ENCODE assay signal across 1 cellular context in the genomic region with DNA sequence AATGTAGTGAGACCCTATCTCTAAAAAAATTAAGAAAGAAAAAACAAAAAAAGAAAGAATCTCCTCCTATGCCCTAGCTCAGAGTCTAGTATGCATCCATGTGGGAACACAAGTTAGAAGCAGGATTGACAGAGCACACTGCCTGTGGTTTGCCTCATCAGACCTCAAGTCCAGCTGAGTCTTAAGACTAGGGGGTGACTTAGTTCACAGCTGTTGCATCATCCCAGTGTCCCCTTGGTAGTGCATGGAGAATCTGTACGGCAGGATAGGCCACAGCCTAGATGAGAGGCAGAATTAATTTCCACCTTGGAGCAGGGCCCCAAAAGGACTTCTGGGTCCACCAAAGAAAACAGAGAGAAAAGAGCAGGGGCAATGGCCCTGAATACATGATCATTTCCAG.
A peak's percentile ranks its signal among the peaks of the same experiment; 100 is the strongest.
TF ChIP-seq lines count a peak whose summit lies in the region.

No MANE protein-coding gene starts in this region.

TF ChIP-seq in K562, 482 proteins besides CTCF, POLR2A, EP300 and RAD21 (continued from another document and continues in another):
- TF ChIP-seq, protein P1, sequence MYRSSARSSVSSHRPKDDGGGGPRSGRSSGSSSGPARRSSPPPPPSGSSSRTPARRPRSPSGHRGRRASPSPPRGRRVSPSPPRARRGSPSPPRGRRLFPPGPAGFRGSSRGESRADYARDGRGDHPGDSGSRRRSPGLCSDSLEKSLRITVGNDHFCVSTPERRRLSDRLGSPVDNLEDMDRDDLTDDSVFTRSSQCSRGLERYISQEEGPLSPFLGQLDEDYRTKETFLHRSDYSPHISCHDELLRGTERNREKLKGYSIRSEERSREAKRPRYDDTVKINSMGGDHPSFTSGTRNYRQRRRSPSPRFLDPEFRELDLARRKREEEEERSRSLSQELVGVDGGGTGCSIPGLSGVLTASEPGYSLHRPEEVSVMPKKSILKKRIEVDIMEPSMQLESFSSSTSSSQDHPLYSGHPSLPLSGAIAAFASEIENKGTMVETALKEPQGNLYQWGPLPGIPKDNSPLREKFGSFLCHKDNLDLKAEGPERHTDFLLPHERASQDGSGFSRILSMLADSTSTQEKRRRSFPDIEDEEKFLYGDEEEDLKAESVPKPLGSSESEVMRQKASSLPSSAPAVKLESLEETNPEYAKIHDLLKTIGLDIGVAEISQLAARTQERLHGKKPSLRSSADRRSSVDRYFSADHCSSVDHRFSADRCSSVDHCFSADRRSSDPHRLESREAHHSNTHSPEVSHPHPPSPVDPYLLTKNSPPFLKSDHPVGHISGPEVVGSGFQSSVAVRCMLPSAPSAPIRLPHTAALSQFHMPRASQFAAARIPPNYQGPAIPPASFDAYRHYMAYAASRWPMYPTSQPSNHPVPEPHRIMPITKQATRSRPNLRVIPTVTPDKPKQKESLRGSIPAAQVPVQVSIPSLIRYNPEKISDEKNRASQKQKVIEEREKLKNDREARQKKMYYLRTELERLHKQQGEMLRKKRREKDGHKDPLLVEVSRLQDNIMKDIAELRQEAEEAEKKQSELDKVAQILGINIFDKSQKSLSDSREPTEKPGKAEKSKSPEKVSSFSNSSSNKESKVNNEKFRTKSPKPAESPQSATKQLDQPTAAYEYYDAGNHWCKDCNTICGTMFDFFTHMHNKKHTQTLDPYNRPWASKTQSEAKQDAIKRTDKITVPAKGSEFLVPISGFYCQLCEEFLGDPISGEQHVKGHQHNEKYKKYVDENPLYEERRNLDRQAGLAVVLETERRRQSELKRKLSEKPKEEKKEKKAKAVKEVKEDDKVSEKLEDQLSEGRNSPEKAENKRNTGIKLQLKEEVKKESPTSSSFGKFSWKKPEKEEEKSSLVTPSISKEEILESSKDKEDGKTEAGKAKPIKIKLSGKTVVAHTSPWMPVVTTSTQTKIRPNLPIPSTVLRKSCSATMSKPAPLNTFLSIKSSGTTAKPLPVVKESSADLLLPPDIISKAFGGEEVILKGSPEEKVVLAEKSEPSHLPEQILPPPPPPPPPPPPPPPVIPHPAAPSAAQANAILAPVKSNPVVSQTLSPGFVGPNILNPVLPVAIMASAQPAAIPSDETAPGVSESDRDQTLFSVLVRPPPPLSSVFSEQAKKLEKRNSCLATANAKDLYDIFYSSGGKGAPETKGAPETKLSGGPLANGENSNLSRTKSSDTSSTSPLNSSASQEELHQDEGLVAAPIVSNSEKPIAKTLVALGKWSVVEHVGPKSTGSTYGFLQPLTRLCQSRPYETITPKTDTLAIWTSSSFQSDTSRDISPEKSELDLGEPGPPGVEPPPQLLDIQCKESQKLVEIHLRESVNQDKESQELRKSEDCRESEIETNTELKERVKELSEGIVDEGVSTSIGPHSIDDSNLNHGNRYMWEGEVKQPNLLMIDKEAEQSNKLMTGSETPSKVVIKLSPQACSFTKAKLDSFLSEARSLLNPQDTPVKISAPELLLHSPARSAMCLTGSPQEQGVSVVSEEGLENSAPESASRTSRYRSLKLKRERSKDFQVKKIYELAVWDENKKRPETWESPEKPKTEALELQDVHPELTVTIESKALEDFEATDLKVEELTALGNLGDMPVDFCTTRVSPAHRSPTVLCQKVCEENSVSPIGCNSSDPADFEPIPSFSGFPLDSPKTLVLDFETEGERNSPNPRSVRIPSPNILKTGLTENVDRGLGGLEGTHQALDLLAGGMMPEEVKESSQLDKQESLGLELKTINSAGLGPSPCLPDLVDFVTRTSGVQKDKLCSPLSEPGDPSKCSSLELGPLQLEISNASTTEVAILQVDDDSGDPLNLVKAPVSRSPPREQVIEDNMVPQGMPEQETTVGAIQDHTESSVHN (IDR thresholded peaks at IDR 0.05; ENCODE audit: borderline replicate concordance in 1 of 2, low read depth in 1 of 2) = 0 out of 4 replicates have a peak, but pooled peaks of 1 of the 2 experiments have one; percentile 46
- TF ChIP-seq, protein P2, sequence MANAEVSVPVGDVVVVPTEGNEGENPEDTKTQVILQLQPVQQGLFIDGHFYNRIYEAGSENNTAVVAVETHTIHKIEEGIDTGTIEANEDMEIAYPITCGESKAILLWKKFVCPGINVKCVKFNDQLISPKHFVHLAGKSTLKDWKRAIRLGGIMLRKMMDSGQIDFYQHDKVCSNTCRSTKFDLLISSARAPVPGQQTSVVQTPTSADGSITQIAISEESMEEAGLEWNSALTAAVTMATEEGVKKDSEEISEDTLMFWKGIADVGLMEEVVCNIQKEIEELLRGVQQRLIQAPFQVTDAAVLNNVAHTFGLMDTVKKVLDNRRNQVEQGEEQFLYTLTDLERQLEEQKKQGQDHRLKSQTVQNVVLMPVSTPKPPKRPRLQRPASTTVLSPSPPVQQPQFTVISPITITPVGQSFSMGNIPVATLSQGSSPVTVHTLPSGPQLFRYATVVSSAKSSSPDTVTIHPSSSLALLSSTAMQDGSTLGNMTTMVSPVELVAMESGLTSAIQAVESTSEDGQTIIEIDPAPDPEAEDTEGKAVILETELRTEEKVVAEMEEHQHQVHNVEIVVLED (CRISPR knock-in tag; IDR thresholded peaks at IDR 0.05) = no peak
- TF ChIP-seq, protein P3, sequence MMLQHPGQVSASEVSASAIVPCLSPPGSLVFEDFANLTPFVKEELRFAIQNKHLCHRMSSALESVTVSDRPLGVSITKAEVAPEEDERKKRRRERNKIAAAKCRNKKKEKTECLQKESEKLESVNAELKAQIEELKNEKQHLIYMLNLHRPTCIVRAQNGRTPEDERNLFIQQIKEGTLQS (IDR thresholded peaks at IDR 0.05) = peak; percentile 92
- TF ChIP-seq, protein P3 (CRISPR knock-in tag; conservative IDR thresholded peaks at IDR 0.05) = no peak
- TF ChIP-seq TSC22D4 (tag; IDR thresholded peaks at IDR 0.05) = no peak
- TF ChIP-seq, protein P4, sequence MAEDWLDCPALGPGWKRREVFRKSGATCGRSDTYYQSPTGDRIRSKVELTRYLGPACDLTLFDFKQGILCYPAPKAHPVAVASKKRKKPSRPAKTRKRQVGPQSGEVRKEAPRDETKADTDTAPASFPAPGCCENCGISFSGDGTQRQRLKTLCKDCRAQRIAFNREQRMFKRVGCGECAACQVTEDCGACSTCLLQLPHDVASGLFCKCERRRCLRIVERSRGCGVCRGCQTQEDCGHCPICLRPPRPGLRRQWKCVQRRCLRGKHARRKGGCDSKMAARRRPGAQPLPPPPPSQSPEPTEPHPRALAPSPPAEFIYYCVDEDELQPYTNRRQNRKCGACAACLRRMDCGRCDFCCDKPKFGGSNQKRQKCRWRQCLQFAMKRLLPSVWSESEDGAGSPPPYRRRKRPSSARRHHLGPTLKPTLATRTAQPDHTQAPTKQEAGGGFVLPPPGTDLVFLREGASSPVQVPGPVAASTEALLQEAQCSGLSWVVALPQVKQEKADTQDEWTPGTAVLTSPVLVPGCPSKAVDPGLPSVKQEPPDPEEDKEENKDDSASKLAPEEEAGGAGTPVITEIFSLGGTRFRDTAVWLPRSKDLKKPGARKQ (CRISPR knock-in tag; IDR thresholded peaks at IDR 0.05) = no peak
- no peak for TF ChIP-seq EHMT2 (IDR thresholded peaks at IDR 0.05)
- TF ChIP-seq SMAD4 (CRISPR knock-in tag; conservative IDR thresholded peaks at IDR 0.05) = 0 out of 2 replicates have a peak, but pooled peaks have one; percentile 25
- TF ChIP-seq ZNF766 (CRISPR knock-in tag; conservative IDR thresholded peaks at IDR 0.05) = 0 out of 2 replicates have a peak, but pooled peaks have one; percentile 36
- TF ChIP-seq, protein P5, sequence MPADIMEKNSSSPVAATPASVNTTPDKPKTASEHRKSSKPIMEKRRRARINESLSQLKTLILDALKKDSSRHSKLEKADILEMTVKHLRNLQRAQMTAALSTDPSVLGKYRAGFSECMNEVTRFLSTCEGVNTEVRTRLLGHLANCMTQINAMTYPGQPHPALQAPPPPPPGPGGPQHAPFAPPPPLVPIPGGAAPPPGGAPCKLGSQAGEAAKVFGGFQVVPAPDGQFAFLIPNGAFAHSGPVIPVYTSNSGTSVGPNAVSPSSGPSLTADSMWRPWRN (IDR thresholded peaks at IDR 0.05; ENCODE audit: low read depth) = no peak
- TF ChIP-seq, protein P6, sequence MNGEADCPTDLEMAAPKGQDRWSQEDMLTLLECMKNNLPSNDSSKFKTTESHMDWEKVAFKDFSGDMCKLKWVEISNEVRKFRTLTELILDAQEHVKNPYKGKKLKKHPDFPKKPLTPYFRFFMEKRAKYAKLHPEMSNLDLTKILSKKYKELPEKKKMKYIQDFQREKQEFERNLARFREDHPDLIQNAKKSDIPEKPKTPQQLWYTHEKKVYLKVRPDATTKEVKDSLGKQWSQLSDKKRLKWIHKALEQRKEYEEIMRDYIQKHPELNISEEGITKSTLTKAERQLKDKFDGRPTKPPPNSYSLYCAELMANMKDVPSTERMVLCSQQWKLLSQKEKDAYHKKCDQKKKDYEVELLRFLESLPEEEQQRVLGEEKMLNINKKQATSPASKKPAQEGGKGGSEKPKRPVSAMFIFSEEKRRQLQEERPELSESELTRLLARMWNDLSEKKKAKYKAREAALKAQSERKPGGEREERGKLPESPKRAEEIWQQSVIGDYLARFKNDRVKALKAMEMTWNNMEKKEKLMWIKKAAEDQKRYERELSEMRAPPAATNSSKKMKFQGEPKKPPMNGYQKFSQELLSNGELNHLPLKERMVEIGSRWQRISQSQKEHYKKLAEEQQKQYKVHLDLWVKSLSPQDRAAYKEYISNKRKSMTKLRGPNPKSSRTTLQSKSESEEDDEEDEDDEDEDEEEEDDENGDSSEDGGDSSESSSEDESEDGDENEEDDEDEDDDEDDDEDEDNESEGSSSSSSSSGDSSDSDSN (IDR thresholded peaks at IDR 0.05; ENCODE audit: borderline replicate concordance in 1 of 2, low read depth in 2 of 2, low read length in 2 of 2) = no peak
- TF ChIP-seq E2F3 (CRISPR knock-in tag; IDR thresholded peaks at IDR 0.05) = no peak
- TF ChIP-seq, protein P7, sequence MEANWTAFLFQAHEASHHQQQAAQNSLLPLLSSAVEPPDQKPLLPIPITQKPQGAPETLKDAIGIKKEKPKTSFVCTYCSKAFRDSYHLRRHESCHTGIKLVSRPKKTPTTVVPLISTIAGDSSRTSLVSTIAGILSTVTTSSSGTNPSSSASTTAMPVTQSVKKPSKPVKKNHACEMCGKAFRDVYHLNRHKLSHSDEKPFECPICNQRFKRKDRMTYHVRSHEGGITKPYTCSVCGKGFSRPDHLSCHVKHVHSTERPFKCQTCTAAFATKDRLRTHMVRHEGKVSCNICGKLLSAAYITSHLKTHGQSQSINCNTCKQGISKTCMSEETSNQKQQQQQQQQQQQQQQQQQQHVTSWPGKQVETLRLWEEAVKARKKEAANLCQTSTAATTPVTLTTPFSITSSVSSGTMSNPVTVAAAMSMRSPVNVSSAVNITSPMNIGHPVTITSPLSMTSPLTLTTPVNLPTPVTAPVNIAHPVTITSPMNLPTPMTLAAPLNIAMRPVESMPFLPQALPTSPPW (CRISPR knock-in tag; IDR thresholded peaks at IDR 0.05) = no peak
- no peak for TF ChIP-seq HDAC6 (IDR thresholded peaks at IDR 0.05; ENCODE audit: low read depth, low read length)
- TF ChIP-seq, protein P8, sequence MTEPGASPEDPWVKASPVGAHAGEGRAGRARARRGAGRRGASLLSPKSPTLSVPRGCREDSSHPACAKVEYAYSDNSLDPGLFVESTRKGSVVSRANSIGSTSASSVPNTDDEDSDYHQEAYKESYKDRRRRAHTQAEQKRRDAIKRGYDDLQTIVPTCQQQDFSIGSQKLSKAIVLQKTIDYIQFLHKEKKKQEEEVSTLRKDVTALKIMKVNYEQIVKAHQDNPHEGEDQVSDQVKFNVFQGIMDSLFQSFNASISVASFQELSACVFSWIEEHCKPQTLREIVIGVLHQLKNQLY (CRISPR knock-in tag; conservative IDR thresholded peaks at IDR 0.05) = no peak
- no peak for TF ChIP-seq ELF1 (tag; IDR thresholded peaks at IDR 0.05)
- no peak for TF ChIP-seq ADNP (tag; IDR thresholded peaks at IDR 0.05)
- TF ChIP-seq, protein P9, sequence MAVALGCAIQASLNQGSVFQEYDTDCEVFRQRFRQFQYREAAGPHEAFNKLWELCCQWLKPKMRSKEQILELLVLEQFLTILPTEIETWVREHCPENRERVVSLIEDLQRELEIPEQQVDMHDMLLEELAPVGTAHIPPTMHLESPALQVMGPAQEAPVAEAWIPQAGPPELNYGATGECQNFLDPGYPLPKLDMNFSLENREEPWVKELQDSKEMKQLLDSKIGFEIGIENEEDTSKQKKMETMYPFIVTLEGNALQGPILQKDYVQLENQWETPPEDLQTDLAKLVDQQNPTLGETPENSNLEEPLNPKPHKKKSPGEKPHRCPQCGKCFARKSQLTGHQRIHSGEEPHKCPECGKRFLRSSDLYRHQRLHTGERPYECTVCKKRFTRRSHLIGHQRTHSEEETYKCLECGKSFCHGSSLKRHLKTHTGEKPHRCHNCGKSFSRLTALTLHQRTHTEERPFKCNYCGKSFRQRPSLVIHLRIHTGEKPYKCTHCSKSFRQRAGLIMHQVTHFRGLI (CRISPR knock-in tag; IDR thresholded peaks at IDR 0.05) = no peak
- no peak for TF ChIP-seq BDP1 (IDR thresholded peaks at IDR 0.05; ENCODE audit: insufficient read depth, insufficient read length)
- no peak for TF ChIP-seq ZNF561 (CRISPR knock-in tag; conservative IDR thresholded peaks at IDR 0.05)
- TF ChIP-seq SMARCC2 (IDR thresholded peaks at IDR 0.05; ENCODE audit: low read depth) = no peak
- 0 out of 2 replicates have a peak, but pooled peaks have one; percentile 30 for TF ChIP-seq ATF7 (IDR thresholded peaks at IDR 0.05)
- TF ChIP-seq, protein P10, sequence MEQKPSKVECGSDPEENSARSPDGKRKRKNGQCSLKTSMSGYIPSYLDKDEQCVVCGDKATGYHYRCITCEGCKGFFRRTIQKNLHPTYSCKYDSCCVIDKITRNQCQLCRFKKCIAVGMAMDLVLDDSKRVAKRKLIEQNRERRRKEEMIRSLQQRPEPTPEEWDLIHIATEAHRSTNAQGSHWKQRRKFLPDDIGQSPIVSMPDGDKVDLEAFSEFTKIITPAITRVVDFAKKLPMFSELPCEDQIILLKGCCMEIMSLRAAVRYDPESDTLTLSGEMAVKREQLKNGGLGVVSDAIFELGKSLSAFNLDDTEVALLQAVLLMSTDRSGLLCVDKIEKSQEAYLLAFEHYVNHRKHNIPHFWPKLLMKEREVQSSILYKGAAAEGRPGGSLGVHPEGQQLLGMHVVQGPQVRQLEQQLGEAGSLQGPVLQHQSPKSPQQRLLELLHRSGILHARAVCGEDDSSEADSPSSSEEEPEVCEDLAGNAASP (IDR thresholded peaks at IDR 0.05) = no peak
- TF ChIP-seq NELFE (IDR thresholded peaks at IDR 0.05; ENCODE audit: insufficient read depth, insufficient read length) = no peak
- no peak for TF ChIP-seq ELF4 (CRISPR knock-in tag; IDR thresholded peaks at IDR 0.05)
- TF ChIP-seq PML (IDR thresholded peaks at IDR 0.05; ENCODE audit: low read length) = no peak
- no peak for TF ChIP-seq ZFP36 (IDR thresholded peaks at IDR 0.05; ENCODE audit: low read depth, low read length, partially characterized antibody)
- peak; percentile 72 for TF ChIP-seq CEBPG (CRISPR knock-in tag; IDR thresholded peaks at IDR 0.05)
- TF ChIP-seq CEBPG (tag; conservative IDR thresholded peaks at IDR 0.05 in 1 of 2, IDR thresholded peaks at IDR 0.05 in 1 of 2) = peak; percentile 92 to 94
- TF ChIP-seq, protein P11, sequence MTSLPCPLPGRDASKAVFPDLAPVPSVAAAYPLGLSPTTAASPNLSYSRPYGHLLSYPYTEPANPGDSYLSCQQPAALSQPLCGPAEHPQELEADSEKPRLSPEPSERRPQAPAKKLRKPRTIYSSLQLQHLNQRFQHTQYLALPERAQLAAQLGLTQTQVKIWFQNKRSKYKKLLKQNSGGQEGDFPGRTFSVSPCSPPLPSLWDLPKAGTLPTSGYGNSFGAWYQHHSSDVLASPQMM (CRISPR knock-in tag; IDR thresholded peaks at IDR 0.05) = no peak
- no peak for TF ChIP-seq CCAR2 (IDR thresholded peaks at IDR 0.05; ENCODE audit: low read depth, low read length)
- TF ChIP-seq CSDE1 (IDR thresholded peaks at IDR 0.05) = no peak
